ENCODE assay signal across 1 cellular context in the genomic region with DNA sequence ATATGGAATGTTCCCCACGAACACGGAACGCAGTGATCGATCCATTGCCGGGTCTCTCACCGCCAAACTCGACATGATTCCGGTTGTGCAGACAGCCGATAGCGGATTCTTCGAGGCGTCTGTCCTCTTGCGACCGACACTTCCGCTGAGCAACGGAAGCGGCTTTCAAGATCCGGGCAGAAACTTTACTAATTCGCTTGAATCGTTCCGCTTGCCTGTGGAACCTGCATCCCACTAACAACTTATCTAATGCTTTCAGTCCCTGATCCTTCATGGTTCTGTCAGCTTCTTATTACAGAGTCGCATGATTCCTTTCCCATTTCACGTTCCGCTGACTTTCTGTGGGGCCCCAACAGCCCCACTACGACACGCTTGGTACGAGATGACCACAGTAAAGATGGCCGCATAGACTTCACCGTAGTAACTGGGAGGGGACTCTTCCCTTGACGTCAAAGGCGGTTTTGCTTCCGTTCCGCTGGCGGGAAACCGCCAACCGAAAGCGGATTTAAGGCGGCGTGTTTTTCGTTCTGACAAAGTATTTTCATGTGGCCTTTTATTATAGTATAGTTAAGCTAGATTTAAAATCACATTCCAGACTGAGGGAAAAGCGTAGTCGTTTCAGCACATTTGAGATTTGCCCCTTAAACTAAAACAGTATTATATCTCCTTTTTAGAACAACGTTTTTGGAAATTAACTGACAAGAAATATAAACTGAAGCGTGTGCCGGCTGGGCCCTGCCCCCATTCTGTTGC.
TF ChIP-seq lines count a peak whose summit lies in the region.

CSTF2T (minus strand) TSS at position 121 of the 753 bp plus-strand sequence; CDS start at position 75, 46 bp downstream.

TF ChIP-seq in HepG2, 621 proteins besides CTCF, POLR2A, EP300 and RAD21 (continued from another document and continues in another):
- TF ChIP-seq POLR2AphosphoS5 (IDR thresholded peaks at IDR 0.05; ENCODE audit: low read depth, low read length) (peak; percentile 58), POGZ (CRISPR knock-in tag; IDR thresholded peaks at IDR 0.05) (peak; percentile 74), HNF1B (CRISPR knock-in tag; IDR thresholded peaks at IDR 0.05) (0 out of 2 replicates have a peak, but pooled peaks have one; percentile 42), CREBL2 (CRISPR knock-in tag; IDR thresholded peaks at IDR 0.05; ENCODE audit: borderline replicate concordance) (no peak), PHF5A (CRISPR knock-in tag; IDR thresholded peaks at IDR 0.05; ENCODE audit: low read depth, unreplicated experiment) (no peak), ZNF264 (CRISPR knock-in tag; IDR thresholded peaks at IDR 0.05) (no peak), HDAC6 (IDR thresholded peaks at IDR 0.05; ENCODE audit: low read depth, low read length) (no peak), HOXA5 (CRISPR knock-in tag; IDR thresholded peaks at IDR 0.05) (no peak), ZNF274 (CRISPR knock-in tag; IDR thresholded peaks at IDR 0.05) (no peak), JUNB (CRISPR knock-in tag; IDR thresholded peaks at IDR 0.05; ENCODE audit: borderline replicate concordance) (no peak), ZNF142 (CRISPR knock-in tag; IDR thresholded peaks at IDR 0.05) (no peak), KDM2A (CRISPR knock-in tag; IDR thresholded peaks at IDR 0.05; ENCODE audit: borderline replicate concordance, low read depth) (peak; percentile 34; the same call in 1 of the 2 replicates), SKIL (CRISPR knock-in tag; IDR thresholded peaks at IDR 0.05; ENCODE audit: borderline replicate concordance) (no peak), MYC (CRISPR knock-in tag; IDR thresholded peaks at IDR 0.05; ENCODE audit: borderline replicate concordance) (no peak), ZNF713 (CRISPR knock-in tag; IDR thresholded peaks at IDR 0.05) (no peak), ZNF574 (CRISPR knock-in tag; IDR thresholded peaks at IDR 0.05) (peak; percentile 77), ZNF788 (CRISPR knock-in tag; IDR thresholded peaks at IDR 0.05; ENCODE audit: borderline replicate concordance) (no peak), NONO (IDR thresholded peaks at IDR 0.05) (no peak), NONO (CRISPR knock-in tag; conservative IDR thresholded peaks at IDR 0.05) (0 out of 2 replicates have a peak, but pooled peaks have one; percentile 26), ZNF484 (CRISPR knock-in tag; IDR thresholded peaks at IDR 0.05; ENCODE audit: borderline replicate concordance, low read depth) (no peak), WIZ (CRISPR knock-in tag; IDR thresholded peaks at IDR 0.05) (peak; percentile 72; the same call in 1 of the 2 replicates), USF2 (IDR thresholded peaks at IDR 0.05; ENCODE audit: low read depth, low read length) (no peak), USF2 (CRISPR knock-in tag; IDR thresholded peaks at IDR 0.05; ENCODE audit: borderline replicate concordance) (no peak), CHD4 (IDR thresholded peaks at IDR 0.05; ENCODE audit: borderline replicate concordance, low read length) (no peak), ATM (IDR thresholded peaks at IDR 0.05; ENCODE audit: borderline replicate concordance) (no peak), KDM5A (IDR thresholded peaks at IDR 0.05; ENCODE audit: borderline replicate concordance, low read length) (peak; percentile 60; the same call in 1 of the 2 replicates), JUND (CRISPR knock-in tag; IDR thresholded peaks at IDR 0.05) (no peak)
- TF ChIP-seq, protein P1, sequence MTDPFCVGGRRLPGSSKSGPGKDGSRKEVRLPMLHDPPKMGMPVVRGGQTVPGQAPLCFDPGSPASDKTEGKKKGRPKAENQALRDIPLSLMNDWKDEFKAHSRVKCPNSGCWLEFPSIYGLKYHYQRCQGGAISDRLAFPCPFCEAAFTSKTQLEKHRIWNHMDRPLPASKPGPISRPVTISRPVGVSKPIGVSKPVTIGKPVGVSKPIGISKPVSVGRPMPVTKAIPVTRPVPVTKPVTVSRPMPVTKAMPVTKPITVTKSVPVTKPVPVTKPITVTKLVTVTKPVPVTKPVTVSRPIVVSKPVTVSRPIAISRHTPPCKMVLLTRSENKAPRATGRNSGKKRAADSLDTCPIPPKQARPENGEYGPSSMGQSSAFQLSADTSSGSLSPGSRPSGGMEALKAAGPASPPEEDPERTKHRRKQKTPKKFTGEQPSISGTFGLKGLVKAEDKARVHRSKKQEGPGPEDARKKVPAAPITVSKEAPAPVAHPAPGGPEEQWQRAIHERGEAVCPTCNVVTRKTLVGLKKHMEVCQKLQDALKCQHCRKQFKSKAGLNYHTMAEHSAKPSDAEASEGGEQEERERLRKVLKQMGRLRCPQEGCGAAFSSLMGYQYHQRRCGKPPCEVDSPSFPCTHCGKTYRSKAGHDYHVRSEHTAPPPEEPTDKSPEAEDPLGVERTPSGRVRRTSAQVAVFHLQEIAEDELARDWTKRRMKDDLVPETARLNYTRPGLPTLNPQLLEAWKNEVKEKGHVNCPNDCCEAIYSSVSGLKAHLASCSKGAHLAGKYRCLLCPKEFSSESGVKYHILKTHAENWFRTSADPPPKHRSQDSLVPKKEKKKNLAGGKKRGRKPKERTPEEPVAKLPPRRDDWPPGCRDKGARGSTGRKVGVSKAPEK (CRISPR knock-in tag; IDR thresholded peaks at IDR 0.05; ENCODE audit: borderline replicate concordance), result no peak
- TF ChIP-seq, protein P2, sequence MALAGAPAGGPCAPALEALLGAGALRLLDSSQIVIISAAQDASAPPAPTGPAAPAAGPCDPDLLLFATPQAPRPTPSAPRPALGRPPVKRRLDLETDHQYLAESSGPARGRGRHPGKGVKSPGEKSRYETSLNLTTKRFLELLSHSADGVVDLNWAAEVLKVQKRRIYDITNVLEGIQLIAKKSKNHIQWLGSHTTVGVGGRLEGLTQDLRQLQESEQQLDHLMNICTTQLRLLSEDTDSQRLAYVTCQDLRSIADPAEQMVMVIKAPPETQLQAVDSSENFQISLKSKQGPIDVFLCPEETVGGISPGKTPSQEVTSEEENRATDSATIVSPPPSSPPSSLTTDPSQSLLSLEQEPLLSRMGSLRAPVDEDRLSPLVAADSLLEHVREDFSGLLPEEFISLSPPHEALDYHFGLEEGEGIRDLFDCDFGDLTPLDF (CRISPR knock-in tag; IDR thresholded peaks at IDR 0.05), result peak; percentile 79
- TF ChIP-seq, protein P3, sequence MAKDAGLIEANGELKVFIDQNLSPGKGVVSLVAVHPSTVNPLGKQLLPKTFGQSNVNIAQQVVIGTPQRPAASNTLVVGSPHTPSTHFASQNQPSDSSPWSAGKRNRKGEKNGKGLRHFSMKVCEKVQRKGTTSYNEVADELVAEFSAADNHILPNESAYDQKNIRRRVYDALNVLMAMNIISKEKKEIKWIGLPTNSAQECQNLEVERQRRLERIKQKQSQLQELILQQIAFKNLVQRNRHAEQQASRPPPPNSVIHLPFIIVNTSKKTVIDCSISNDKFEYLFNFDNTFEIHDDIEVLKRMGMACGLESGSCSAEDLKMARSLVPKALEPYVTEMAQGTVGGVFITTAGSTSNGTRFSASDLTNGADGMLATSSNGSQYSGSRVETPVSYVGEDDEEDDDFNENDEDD (CRISPR knock-in tag; IDR thresholded peaks at IDR 0.05; ENCODE audit: borderline replicate concordance), result peak; percentile 91
